11 cellular contexts compared by ENCODE assay signal in the genomic region with DNA sequence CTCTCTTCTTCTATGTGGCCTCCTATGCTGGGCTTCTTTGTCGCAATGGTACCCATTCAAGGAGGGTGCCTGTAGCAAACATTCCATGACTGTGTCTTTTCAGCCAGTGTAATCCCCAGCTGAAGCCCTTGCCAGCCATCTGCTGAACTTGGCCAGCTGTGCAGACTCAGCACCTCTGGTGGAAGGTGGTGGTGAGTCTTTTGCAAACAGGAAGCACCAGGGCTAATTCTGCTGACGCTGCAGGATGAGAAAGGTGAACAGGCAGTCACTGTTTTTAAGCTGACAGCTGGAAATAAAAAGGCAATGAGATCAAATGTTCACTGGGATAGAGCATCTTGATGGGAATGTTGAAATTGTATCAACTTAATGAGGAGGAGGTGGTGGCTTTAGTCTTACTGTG.
DNase-seq lines count a peak whose midpoint lies in the region; ATAC-seq, FAIRE-seq and TF ChIP-seq lines count a peak whose summit lies in the region.
"Had no signal": no experiment of that assay in that cellular context is flagged by ENCODE, and none has a peak within 500 bp of the region (broad histone marks: within the 10 kb centered on the region; RNA-seq: fewer than 3 reads in every experiment).

No MANE protein-coding gene starts in this region.

- no peak for TF ChIP-seq CTCF in hepatocyte (IDR thresholded peaks at IDR 0.05; ENCODE audit: poor library complexity)

- H3K9me2 ChIP-seq in hepatocyte (replicated peaks; ENCODE audit: insufficient read depth): no peaks in the 10 kb centered on the region

- H3K9me3 ChIP-seq in hepatocyte (ENCODE audit: low read depth): no peaks in the 10 kb centered on the region
- H3K9me3 ChIP-seq: colonic mucosa had no signal

- H3K4me1 ChIP-seq in hepatocyte (ENCODE audit: insufficient read depth): peaks cover 9% of the 10 kb centered on the region
- H3K4me1 ChIP-seq: colonic mucosa had no signal

- WGBS in hepatocyte (ENCODE audit: low lambda C conversion rate, missing lambda C conversion rate): 45% methylated on average over 2 of the region's 2 CpGs

- TF ChIP-seq POLR2A in GM12891 (IDR thresholded peaks at IDR 0.05; ENCODE audit: low read depth, low read length): no peak

- no peak overlapping the region for H3K4me3 ChIP-seq in hepatocyte
- H3K4me3 ChIP-seq: colonic mucosa had no signal

- H3K4me3 Mint-ChIP-seq in activated T-helper 2 cell treated with anti-CD3 and anti-CD28 coated beads, Interferon-gamma antibody, Interleukin-2, Interleukin-4, amounts not matched to agents 10 μg/mL and 5 μg/mL and 100 μg/mL, durations not matched to agents 14 hours and 24 hours and 36 hours (ENCODE audit: low read depth): no peak overlapping the region
- H3K4me3 Mint-ChIP-seq: nephron; T-helper 1 cell treated with Interleukin-12 subunit alpha and Interleukin-12 subunit beta and Interleukin-4 antibody, amounts not matched to agents 30 μg/mL and 1 μg/mL, for 36 hours had no signal

- H3K27ac Mint-ChIP-seq in activated T-helper 2 cell treated with anti-CD3 and anti-CD28 coated beads, Interferon-gamma antibody, Interleukin-2, Interleukin-4, amounts not matched to agents 10 μg/mL and 5 μg/mL and 100 μg/mL, durations not matched to agents 14 hours and 24 hours and 36 hours: no peak overlapping the region
- H3K27ac Mint-ChIP-seq: nephron; T-helper 1 cell treated with Interleukin-12 subunit alpha and Interleukin-12 subunit beta and Interleukin-4 antibody, amounts not matched to agents 30 μg/mL and 1 μg/mL, for 36 hours had no signal

- intact Hi-C loops in activated T-helper 2 cell treated with anti-CD3 and anti-CD28 coated beads, Interferon-gamma antibody, Interleukin-2, Interleukin-4, amounts not matched to agents 10 μg/mL and 5 μg/mL and 100 μg/mL, durations not matched to agents 14 hours and 24 hours and 36 hours (cut with micrococcal nuclease): no loop called here

- H3K4me2 ChIP-seq in hepatocyte: no peak overlapping the region

- H3K79me2 ChIP-seq in hepatocyte: no peaks in the 10 kb centered on the region

- no peaks in the 10 kb centered on the region for H3K36me3 ChIP-seq in hepatocyte (replicated peaks; ENCODE audit: insufficient read depth, low read depth)
- H3K36me3 ChIP-seq: colonic mucosa had no signal

- H2AFZ ChIP-seq in hepatocyte: no peak overlapping the region

- no peak overlapping the region for H3K27ac ChIP-seq in hepatocyte
- H3K27ac ChIP-seq: colonic mucosa had no signal

- H3K4me1 Mint-ChIP-seq in activated T-helper 2 cell treated with anti-CD3 and anti-CD28 coated beads, Interferon-gamma antibody, Interleukin-2, Interleukin-4, amounts not matched to agents 10 μg/mL and 5 μg/mL and 100 μg/mL, durations not matched to agents 14 hours and 24 hours and 36 hours (ENCODE audit: low read depth): peaks cover 8% of the 10 kb centered on the region
- H3K4me1 Mint-ChIP-seq: nephron had no signal

- H3K27me3 ChIP-seq in hepatocyte: no peaks in the 10 kb centered on the region
- H3K27me3 ChIP-seq: colonic mucosa had no signal

- no peaks in the 10 kb centered on the region for H3K9me3 Mint-ChIP-seq in activated T-helper 2 cell treated with anti-CD3 and anti-CD28 coated beads, Interferon-gamma antibody, Interleukin-2, Interleukin-4, amounts not matched to agents 10 μg/mL and 5 μg/mL and 100 μg/mL, durations not matched to agents 14 hours and 24 hours and 36 hours
- H3K9me3 Mint-ChIP-seq: nephron; T-helper 1 cell treated with Interleukin-12 subunit alpha and Interleukin-12 subunit beta and Interleukin-4 antibody, amounts not matched to agents 30 μg/mL and 1 μg/mL, for 36 hours had no signal

- H3K27me3 Mint-ChIP-seq in activated T-helper 2 cell treated with anti-CD3 and anti-CD28 coated beads, Interferon-gamma antibody, Interleukin-2, Interleukin-4, amounts not matched to agents 10 μg/mL and 5 μg/mL and 100 μg/mL, durations not matched to agents 14 hours and 24 hours and 36 hours (ENCODE audit: low read depth): peaks cover 2% of the 10 kb centered on the region

- peak; percentile 78 for ATAC-seq in GM21367 (IDR thresholded peaks at IDR 0.05; ENCODE audit: unreplicated experiment)

- H3K36me3 Mint-ChIP-seq in activated T-helper 2 cell treated with anti-CD3 and anti-CD28 coated beads, Interferon-gamma antibody, Interleukin-2, Interleukin-4, amounts not matched to agents 10 μg/mL and 5 μg/mL and 100 μg/mL, durations not matched to agents 14 hours and 24 hours and 36 hours (ENCODE audit: low read depth): no peaks in the 10 kb centered on the region

- no peaks in the 10 kb centered on the region for H4K20me1 ChIP-seq in hepatocyte (ENCODE audit: insufficient read depth, poor library complexity, severe bottlenecking)

- no peak for DNase-seq in GM12891 (ENCODE audit: insufficient read length, low spot score)
- peak; percentile 5 for DNase-seq in LHCN-M2 (ENCODE audit: low read depth)
- DNase-seq in hepatocyte (ENCODE audit: low spot score): peak; percentile 29
- no peak for DNase-seq in NCI-H2227 (lab: John Stamatoyannopoulos, UW; ENCODE audit: unreplicated experiment)
- DNase-seq in NCI-H526 treated with DMSO at 0.1 percent for 48 hours (lab: John Stamatoyannopoulos, UW): no peak
- no peak for DNase-seq in LoVo (ENCODE audit: low spot score)
- DNase-seq in activated T-helper 2 cell treated with anti-CD3 and anti-CD28 coated beads, Interferon-gamma antibody, Interleukin-2, Interleukin-4, amounts not matched to agents 10 μg/mL and 5 μg/mL and 100 μg/mL, durations not matched to agents 14 hours and 24 hours and 36 hours (ENCODE audit: low spot score): no peak
- DNase-seq: colonic mucosa had no signal

- FAIRE-seq in GM12891 (lab: Jason Lieb, UNC): peak; percentile 86

TF ChIP-seq in GM12891, 5 proteins besides CTCF, POLR2A, EP300 and RAD21:
- TF ChIP-seq PAX5 (IDR thresholded peaks at IDR 0.05; ENCODE audit: insufficient read depth, low read length, severe bottlenecking): no peak
- TF ChIP-seq POU2F2 (IDR thresholded peaks at IDR 0.05; ENCODE audit: low read depth, low read length): no peak
- no peak for TF ChIP-seq POLR2AphosphoS5 (IDR thresholded peaks at IDR 0.05; ENCODE audit: low read depth, low read length)
- TF ChIP-seq TAF1 (IDR thresholded peaks at IDR 0.05; ENCODE audit: low read depth, low read length): no peak
- TF ChIP-seq SPI1 (IDR thresholded peaks at IDR 0.05; ENCODE audit: low read depth, low read length): no peak

Comparison
In these comparisons a context has a peak if more than half of its experiments do, and no peak if none do; other contexts are left out.
1. DNase-seq: peak in LHCN-M2 (single experiment) and hepatocyte (single experiment); none in GM12891 (single experiment), NCI-H2227 (single experiment), NCI-H526 treated with DMSO at 0.1 percent for 48 hours (single experiment), LoVo (single experiment) and activated T-helper 2 cell treated with anti-CD3 and anti-CD28 coated beads, Interferon-gamma antibody, Interleukin-2, Interleukin-4, amounts not matched to agents 10 μg/mL and 5 μg/mL and 100 μg/mL, durations not matched to agents 14 hours and 24 hours and 36 hours (single experiment).